ENCODE assay signal across 1 cellular context in genomic region chr16:75053791-75054555, GRCh38.
TF ChIP-seq lines count a peak whose summit lies in the region.

No MANE protein-coding gene starts in this region.

TF ChIP-seq in HEK293, 187 proteins besides CTCF, POLR2A, EP300 and RAD21 (continued from another document and continues in another):
- TF ChIP-seq ZNF660 (tag by site-specific recombination; IDR thresholded peaks at IDR 0.05): peak; percentile 95
- TF ChIP-seq ZNF398 (tag by site-specific recombination; IDR thresholded peaks at IDR 0.05): peak; percentile 53
- no peak for TF ChIP-seq ZNF362 (tag by site-specific recombination; IDR thresholded peaks at IDR 0.05)
- TF ChIP-seq SALL2 (tag by site-specific recombination; IDR thresholded peaks at IDR 0.05; ENCODE audit: borderline replicate concordance): no peak
- no peak for TF ChIP-seq ZNF501 (tag by site-specific recombination; IDR thresholded peaks at IDR 0.05)
- peak; percentile 63 for TF ChIP-seq BCL6B (tag by site-specific recombination; IDR thresholded peaks at IDR 0.05)
- TF ChIP-seq OSR2 (tag by site-specific recombination; IDR thresholded peaks at IDR 0.05): no peak
- no peak for TF ChIP-seq ZNF473 (tag by site-specific recombination; IDR thresholded peaks at IDR 0.05)
- TF ChIP-seq ZBTB1 (tag by site-specific recombination; IDR thresholded peaks at IDR 0.05): no peak
- TF ChIP-seq TCF7L2 (IDR thresholded peaks at IDR 0.05; ENCODE audit: borderline replicate concordance, low read depth, low read length): no peak
- TF ChIP-seq ZNF510 (tag by site-specific recombination; IDR thresholded peaks at IDR 0.05; ENCODE audit: insufficient replicate concordance): peak; percentile 50
- no peak for TF ChIP-seq ZNF837 (tag by site-specific recombination; IDR thresholded peaks at IDR 0.05)
- TF ChIP-seq ZNF335 (tag by site-specific recombination; conservative IDR thresholded peaks at IDR 0.05): peak; percentile 53
- TF ChIP-seq ZNF529 (tag by site-specific recombination; IDR thresholded peaks at IDR 0.05; ENCODE audit: insufficient replicate concordance): no peak
- no peak for TF ChIP-seq ZNF558 (tag by site-specific recombination; IDR thresholded peaks at IDR 0.05)
- TF ChIP-seq ZSCAN4 (tag by site-specific recombination; IDR thresholded peaks at IDR 0.05): no peak
- TF ChIP-seq ZSCAN18 (tag by site-specific recombination; IDR thresholded peaks at IDR 0.05): no peak
- no peak for TF ChIP-seq PBX3 (CRISPR knock-in tag; IDR thresholded peaks at IDR 0.05)
- 0 out of 2 replicates have a peak, but pooled peaks have one; percentile 72 for TF ChIP-seq ZNF549 (tag by site-specific recombination; IDR thresholded peaks at IDR 0.05)
- TF ChIP-seq ZNF239 (tag by site-specific recombination; IDR thresholded peaks at IDR 0.05): no peak
- peak; percentile 66; the same call in 1 of the 2 replicates for TF ChIP-seq ZNF776 (tag by site-specific recombination; IDR thresholded peaks at IDR 0.05; ENCODE audit: borderline replicate concordance)
- TF ChIP-seq ZNF596 (tag by site-specific recombination; IDR thresholded peaks at IDR 0.05): no peak
- no peak for TF ChIP-seq ZNF792 (tag by site-specific recombination; IDR thresholded peaks at IDR 0.05)
- TF ChIP-seq SCRT2 (tag by site-specific recombination; IDR thresholded peaks at IDR 0.05): no peak
- TF ChIP-seq OVOL3 (tag by site-specific recombination; IDR thresholded peaks at IDR 0.05): no peak
- no peak for TF ChIP-seq ZNF830 (tag by site-specific recombination; IDR thresholded peaks at IDR 0.05; ENCODE audit: low read depth)
- no peak for TF ChIP-seq ZNF777 (tag by site-specific recombination; IDR thresholded peaks at IDR 0.05; ENCODE audit: borderline replicate concordance)
- TF ChIP-seq, protein P1, sequence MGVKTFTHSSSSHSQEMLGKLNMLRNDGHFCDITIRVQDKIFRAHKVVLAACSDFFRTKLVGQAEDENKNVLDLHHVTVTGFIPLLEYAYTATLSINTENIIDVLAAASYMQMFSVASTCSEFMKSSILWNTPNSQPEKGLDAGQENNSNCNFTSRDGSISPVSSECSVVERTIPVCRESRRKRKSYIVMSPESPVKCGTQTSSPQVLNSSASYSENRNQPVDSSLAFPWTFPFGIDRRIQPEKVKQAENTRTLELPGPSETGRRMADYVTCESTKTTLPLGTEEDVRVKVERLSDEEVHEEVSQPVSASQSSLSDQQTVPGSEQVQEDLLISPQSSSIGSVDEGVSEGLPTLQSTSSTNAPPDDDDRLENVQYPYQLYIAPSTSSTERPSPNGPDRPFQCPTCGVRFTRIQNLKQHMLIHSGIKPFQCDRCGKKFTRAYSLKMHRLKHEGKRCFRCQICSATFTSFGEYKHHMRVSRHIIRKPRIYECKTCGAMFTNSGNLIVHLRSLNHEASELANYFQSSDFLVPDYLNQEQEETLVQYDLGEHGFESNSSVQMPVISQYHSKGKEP (tag by site-specific recombination; IDR thresholded peaks at IDR 0.05): peak; percentile 82
- TF ChIP-seq YY2 (tag by site-specific recombination; IDR thresholded peaks at IDR 0.05): no peak
- TF ChIP-seq ZNF175 (tag by site-specific recombination; IDR thresholded peaks at IDR 0.05): no peak
- TF ChIP-seq PRDM6 (tag by site-specific recombination; IDR thresholded peaks at IDR 0.05): no peak
- no peak for TF ChIP-seq GLIS1 (tag by site-specific recombination; IDR thresholded peaks at IDR 0.05)
- TF ChIP-seq ZNF623 (tag by site-specific recombination; IDR thresholded peaks at IDR 0.05): no peak
- no peak for TF ChIP-seq ZNF768 (tag by site-specific recombination; IDR thresholded peaks at IDR 0.05)
- TF ChIP-seq ZNF585B (tag by site-specific recombination; IDR thresholded peaks at IDR 0.05): no peak
- 0 out of 2 replicates have a peak, but pooled peaks have one; percentile 20 for TF ChIP-seq PRDM10 (tag by site-specific recombination; IDR thresholded peaks at IDR 0.05)
- no peak for TF ChIP-seq ZNF707 (tag by site-specific recombination; IDR thresholded peaks at IDR 0.05)
- peak; percentile 12; the same call in 1 of the 2 replicates for TF ChIP-seq ZNF214 (tag by site-specific recombination; IDR thresholded peaks at IDR 0.05; ENCODE audit: borderline replicate concordance)
- TF ChIP-seq, protein P2, sequence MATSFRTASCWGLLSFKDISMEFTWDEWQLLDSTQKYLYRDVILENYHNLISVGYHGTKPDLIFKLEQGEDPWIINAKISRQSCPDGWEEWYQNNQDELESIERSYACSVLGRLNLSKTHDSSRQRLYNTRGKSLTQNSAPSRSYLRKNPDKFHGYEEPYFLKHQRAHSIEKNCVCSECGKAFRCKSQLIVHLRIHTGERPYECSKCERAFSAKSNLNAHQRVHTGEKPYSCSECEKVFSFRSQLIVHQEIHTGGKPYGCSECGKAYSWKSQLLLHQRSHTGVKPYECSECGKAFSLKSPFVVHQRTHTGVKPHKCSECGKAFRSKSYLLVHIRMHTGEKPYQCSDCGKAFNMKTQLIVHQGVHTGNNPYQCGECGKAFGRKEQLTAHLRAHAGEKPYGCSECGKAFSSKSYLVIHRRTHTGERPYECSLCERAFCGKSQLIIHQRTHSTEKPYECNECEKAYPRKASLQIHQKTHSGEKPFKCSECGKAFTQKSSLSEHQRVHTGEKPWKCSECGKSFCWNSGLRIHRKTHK (tag by site-specific recombination; IDR thresholded peaks at IDR 0.05): no peak
- no peak for TF ChIP-seq ZNF48 (tag by site-specific recombination; IDR thresholded peaks at IDR 0.05)
- TF ChIP-seq, protein P3, sequence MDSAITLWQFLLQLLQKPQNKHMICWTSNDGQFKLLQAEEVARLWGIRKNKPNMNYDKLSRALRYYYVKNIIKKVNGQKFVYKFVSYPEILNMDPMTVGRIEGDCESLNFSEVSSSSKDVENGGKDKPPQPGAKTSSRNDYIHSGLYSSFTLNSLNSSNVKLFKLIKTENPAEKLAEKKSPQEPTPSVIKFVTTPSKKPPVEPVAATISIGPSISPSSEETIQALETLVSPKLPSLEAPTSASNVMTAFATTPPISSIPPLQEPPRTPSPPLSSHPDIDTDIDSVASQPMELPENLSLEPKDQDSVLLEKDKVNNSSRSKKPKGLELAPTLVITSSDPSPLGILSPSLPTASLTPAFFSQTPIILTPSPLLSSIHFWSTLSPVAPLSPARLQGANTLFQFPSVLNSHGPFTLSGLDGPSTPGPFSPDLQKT (IDR thresholded peaks at IDR 0.05; ENCODE audit: borderline replicate concordance, low read depth, low read length): no peak
- TF ChIP-seq ZNF544 (tag by site-specific recombination; IDR thresholded peaks at IDR 0.05): peak; percentile 79; the same call in 1 of the 2 replicates
- no peak for TF ChIP-seq ZNF169 (tag by site-specific recombination; IDR thresholded peaks at IDR 0.05)
- no peak for TF ChIP-seq ZNF433 (tag by site-specific recombination; IDR thresholded peaks at IDR 0.05; ENCODE audit: low read depth)
- no peak for TF ChIP-seq ZNF658 (tag by site-specific recombination; IDR thresholded peaks at IDR 0.05)
